In genomic region chr3:45677841-45678240, GRCh38 we compare ENCODE assay signal across 14 cellular contexts. TPM values are rescaled to one million over a fixed set of nuclear protein-coding genes. Genes with fewer than 3 reads are reported as not detected.
DNase-seq lines count a peak whose midpoint lies in the region; ATAC-seq and TF ChIP-seq lines count a peak whose summit lies in the region.
"Had no signal": no experiment of that assay in that cellular context is flagged by ENCODE, and none has a peak within 500 bp of the region (broad histone marks: within the 10 kb centered on the region; RNA-seq: fewer than 3 reads in every experiment).

No MANE protein-coding gene starts in this region.

- H3K4me3 ChIP-seq in left lung = no peak overlapping the region

- ATAC-seq in WTC11 = no peak
- ATAC-seq in left lung = no peak
- ATAC-seq in stimulated activated naive B cell treated with anti-CD40 and anti-IgM and Interleukin-4, amounts not matched to agents 10 μg/mL and 1 μg/mL and 100 μg/mL, for 72 hours (replicated peaks) = no peak
- ATAC-seq: PC-3 had no signal

- H3K9me3 Mint-ChIP-seq in activated T-cell treated with anti-CD3 and anti-CD28 coated beads, Interleukin-2, amount 50 U/mL, for 24 hours = no peaks in the 10 kb centered on the region
- H3K9me3 Mint-ChIP-seq in WTC11 = peaks cover 14% of the 10 kb centered on the region
- peaks cover 0 to 1% of the 10 kb centered on the region in 2 donors for H3K9me3 Mint-ChIP-seq in stimulated activated naive B cell treated with anti-CD40 and anti-IgM and Interleukin-4, amounts not matched to agents 10 μg/mL and 1 μg/mL and 100 μg/mL, for 72 hours
- H3K9me3 Mint-ChIP-seq: IgD-negative memory B cell had no signal

- H3K4me1 Mint-ChIP-seq in activated T-cell treated with anti-CD3 and anti-CD28 coated beads, Interleukin-2, amount 50 U/mL, for 24 hours (ENCODE audit: low read depth) = peaks cover 25% of the 10 kb centered on the region
- H3K4me1 Mint-ChIP-seq in WTC11 = peaks cover 50% of the 10 kb centered on the region
- peaks cover 14 to 24% of the 10 kb centered on the region in 2 donors for H3K4me1 Mint-ChIP-seq in stimulated activated naive B cell treated with anti-CD40 and anti-IgM and Interleukin-4, amounts not matched to agents 10 μg/mL and 1 μg/mL and 100 μg/mL, for 72 hours

- no peak for DNase-seq in activated T-cell treated with anti-CD3 and anti-CD28 coated beads, Interleukin-2, amount 50 U/mL, for 24 hours
- DNase-seq in activated T-cell treated with anti-CD3 and anti-CD28 coated beads for 4 hours = no peak
- no peak for DNase-seq in WTC11 (ENCODE audit: low spot score)
- DNase-seq in left lung = no peak
- DNase-seq in stimulated activated naive B cell treated with anti-CD40 and anti-IgM and Interleukin-4, amounts not matched to agents 10 μg/mL and 1 μg/mL and 100 μg/mL, for 72 hours = no peak
- DNase-seq in COLO668 (lab: John Stamatoyannopoulos, UW; ENCODE audit: unreplicated experiment) = no peak
- no peak for DNase-seq in A172 (ENCODE audit: low spot score)
- no peak for DNase-seq in erythroblast (lab: John Stamatoyannopoulos, UW)
- DNase-seq: ACHN; activated effector memory CD4-positive, alpha-beta T cell treated with anti-CD3 and anti-CD28 coated beads, Interleukin-2, amount 50 U/mL, for 16 hours; NCI-H1417; NCI-H446 treated with DMSO at 0.1 percent for 48 hours had no signal

- peak overlapping the region; percentile 97 for H3K27ac Mint-ChIP-seq in activated T-cell treated with anti-CD3 and anti-CD28 coated beads, Interleukin-2, amount 50 U/mL, for 24 hours
- peak overlapping the region; percentile 94 for H3K27ac Mint-ChIP-seq in WTC11
- H3K27ac Mint-ChIP-seq in stimulated activated naive B cell treated with anti-CD40 and anti-IgM and Interleukin-4, amounts not matched to agents 10 μg/mL and 1 μg/mL and 100 μg/mL, for 72 hours = peak overlapping the region; percentile 67

- H3K27ac ChIP-seq in left lung = peak overlapping the region; percentile 77 to 85

- no peak for TF ChIP-seq POLR2A in erythroblast (IDR thresholded peaks at IDR 0.05; ENCODE audit: low read length)

- H3K4me1 ChIP-seq in left lung = peaks cover 14 to 39% of the 10 kb centered on the region in 2 donors

- no peaks in the 10 kb centered on the region for H3K27me3 ChIP-seq in left lung

- H3K4me3 Mint-ChIP-seq in activated T-cell treated with anti-CD3 and anti-CD28 coated beads, Interleukin-2, amount 50 U/mL, for 24 hours = no peak overlapping the region
- H3K4me3 Mint-ChIP-seq in WTC11 = no peak overlapping the region
- H3K4me3 Mint-ChIP-seq in stimulated activated naive B cell treated with anti-CD40 and anti-IgM and Interleukin-4, amounts not matched to agents 10 μg/mL and 1 μg/mL and 100 μg/mL, for 72 hours = no peak overlapping the region
- H3K4me3 Mint-ChIP-seq: IgD-negative memory B cell had no signal

- CTCF ChIA-PET in WTC11 (lab: Charles Lee) = interaction anchor here (0.8 to 3.8 kb wide), 3 partner anchors 13 to 21 kb away, joined by 3 to 16 read pairs (median 8); no protein-coding TSS in a partner anchor

- H3K27me3 Mint-ChIP-seq in activated T-cell treated with anti-CD3 and anti-CD28 coated beads, Interleukin-2, amount 50 U/mL, for 24 hours = no peaks in the 10 kb centered on the region
- H3K27me3 Mint-ChIP-seq in WTC11 (ENCODE audit: low read depth) = no peaks in the 10 kb centered on the region
- no peaks in the 10 kb centered on the region for H3K27me3 Mint-ChIP-seq in stimulated activated naive B cell treated with anti-CD40 and anti-IgM and Interleukin-4, amounts not matched to agents 10 μg/mL and 1 μg/mL and 100 μg/mL, for 72 hours
- H3K27me3 Mint-ChIP-seq: IgD-negative memory B cell had no signal

- POLR2A ChIA-PET in WTC11 (lab: Charles Lee) = interaction anchor here (0.6 to 2.4 kb wide), 2 partner anchors 12 to 32 kb away, joined by 3 to 9 read pairs; partner anchors contain the start of gene SACM1L

- H3K36me3 Mint-ChIP-seq in activated T-cell treated with anti-CD3 and anti-CD28 coated beads, Interleukin-2, amount 50 U/mL, for 24 hours (ENCODE audit: low read depth) = peaks cover 79% of the 10 kb centered on the region
- H3K36me3 Mint-ChIP-seq in WTC11 = peaks cover 50% of the 10 kb centered on the region
- H3K36me3 Mint-ChIP-seq in stimulated activated naive B cell treated with anti-CD40 and anti-IgM and Interleukin-4, amounts not matched to agents 10 μg/mL and 1 μg/mL and 100 μg/mL, for 72 hours = peaks cover 54 to 55% of the 10 kb centered on the region in 2 donors

- peaks cover 0 to 47% of the 10 kb centered on the region in 2 donors for H3K36me3 ChIP-seq in left lung

- peaks cover 0 to 2% of the 10 kb centered on the region in 2 donors for H3K9me3 ChIP-seq in left lung

- TF ChIP-seq CTCF in WTC11 (IDR thresholded peaks at IDR 0.05) = no peak
- no peak for TF ChIP-seq CTCF in left lung (IDR thresholded peaks at IDR 0.05)

- intact Hi-C loops in left lung (cut with DNase I) = no loop called here

TF ChIP-seq in WTC11, 78 proteins besides CTCF, POLR2A, EP300 and RAD21:
- TF ChIP-seq ETV6 (CRISPR knock-in tag; IDR thresholded peaks at IDR 0.05) (no peak), ZNF281 (CRISPR knock-in tag; IDR thresholded peaks at IDR 0.05) (no peak), GTF2I (CRISPR knock-in tag; conservative IDR thresholded peaks at IDR 0.05) (no peak), JUN (CRISPR knock-in tag; IDR thresholded peaks at IDR 0.05) (no peak), ESRRA (CRISPR knock-in tag; IDR thresholded peaks at IDR 0.05; ENCODE audit: borderline replicate concordance) (no peak), FOXJ3 (CRISPR knock-in tag; IDR thresholded peaks at IDR 0.05; ENCODE audit: borderline replicate concordance) (no peak)

RNA-seq across cellular contexts. Expression of gene SACM1L, which starts 11.4 kb away (rescaled TPM):
- total RNA-seq in WTC11 (2021) (79.0 to 80.3 TPM (median 79.6 TPM) in 3 replicates), left lung (10 to 100 TPM; 58.2 to 69.8 TPM)
- 26.6 and 31.2 TPM in 2 replicates for total RNA-seq in A172 (2014; rRNA removed; shearing (Covaris generic))
